In the genomic region with DNA sequence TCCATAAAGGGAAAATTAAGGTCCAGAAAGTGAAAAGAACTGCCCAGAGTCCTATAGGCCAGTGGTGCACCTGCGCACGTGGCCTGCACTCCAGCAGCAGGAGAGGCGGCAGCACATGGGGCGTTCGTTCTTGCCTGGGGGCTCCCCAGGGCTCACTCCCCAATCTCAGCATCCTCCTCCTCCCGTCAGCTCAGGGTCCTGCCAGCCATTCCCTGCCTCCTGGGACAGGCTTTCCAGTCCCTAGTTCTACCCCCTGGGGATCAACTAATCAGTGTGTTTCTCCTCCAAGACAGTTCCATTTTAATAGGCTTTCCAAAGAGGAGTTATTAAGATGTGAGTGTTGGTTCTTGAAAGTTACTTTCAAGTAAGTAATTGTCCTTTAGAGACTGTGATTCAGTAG, we compare ENCODE assay signal across 30 cellular contexts. TPM values are rescaled to one million over a fixed set of nuclear protein-coding genes. Genes with fewer than 3 reads are reported as not detected.
DNase-seq lines count a peak whose midpoint lies in the region; FAIRE-seq and TF ChIP-seq lines count a peak whose summit lies in the region.
"Had no signal": no experiment of that assay in that cellular context is flagged by ENCODE, and none has a peak within 500 bp of the region (broad histone marks: within the 10 kb centered on the region; RNA-seq: fewer than 3 reads in every experiment).

No MANE protein-coding gene starts in this region.

- H3K4me1 ChIP-seq in HEK293 (ENCODE audit: control insufficient read depth, insufficient read depth, low read length) (no peaks in the 10 kb centered on the region), kidney (ENCODE audit: control insufficient read depth in 1 of 2, insufficient read depth in 1 of 2, low read depth in 1 of 2, low read length in 2 of 2) (peaks cover 7 to 19% of the 10 kb centered on the region in 2 donors), neutrophil (ENCODE audit: control insufficient read depth in 1 of 2, insufficient read depth in 1 of 2, low read depth in 1 of 2, low read length in 1 of 2) (peaks cover 25 to 26% of the 10 kb centered on the region in 2 experiments)
- H3K4me1 ChIP-seq: SJCRH30 had no signal

- DNase-seq in D341Med (ENCODE audit: low spot score), result peak; percentile 75
- DNase-seq in kidney, result peak; percentile 40
- no peak for DNase-seq in GF-D8 (lab: John Stamatoyannopoulos, UW)
- no peak for DNase-seq in DMS53 treated with DMSO at 0.1 percent for 48 hours (lab: John Stamatoyannopoulos, UW; ENCODE audit: unreplicated experiment)
- DNase-seq in NCI-H2227 (lab: John Stamatoyannopoulos, UW; ENCODE audit: unreplicated experiment), result no peak
- DNase-seq in NCI-H510A treated with DMSO at 0.1 percent for 48 hours (lab: John Stamatoyannopoulos, UW), result no peak
- DNase-seq: AML-193; CD4-positive, alpha-beta memory T cell; COR-L47; EL; GDM1; MM.1S; NCI-H1092; NCI-H1417 treated with DMSO at 0.1 percent for 48 hours; NCI-H1694 treated with DMSO at 0.1 percent for 48 hours; NCI-H2081; NCI-H226; NCI-H510A; PC-3; SJCRH30 had no signal

- no peak overlapping the region for H3K27ac ChIP-seq in HEK293 (ENCODE audit: extremely low read depth, low read depth, low read length)
- no peak overlapping the region for H3K27ac ChIP-seq in kidney (ENCODE audit: low read depth in 2 of 2, low read length in 2 of 2)
- H3K27ac ChIP-seq in neutrophil, result peak overlapping the region; percentile 96
- H3K27ac ChIP-seq: BLaER1 treated with 17β-estradiol and CSF1 and Interleukin-3, amounts not matched to agents 10 nM and 100 nM; KMS-11; SJCRH30 had no signal

- TF ChIP-seq CTCF in HEK293 (tag by site-specific recombination; IDR thresholded peaks at IDR 0.05) (no peak), kidney (IDR thresholded peaks at IDR 0.05; ENCODE audit: borderline replicate concordance, extremely low read depth, insufficient read depth) (no peak), neutrophil (IDR thresholded peaks at IDR 0.05) (no peak)

- H3K4me3 ChIP-seq in HEK293 (ENCODE audit: low read depth, low read length), result no peak overlapping the region
- H3K4me3 ChIP-seq in kidney (ENCODE audit: low read length in 2 of 2), result no peak overlapping the region
- no peak overlapping the region for H3K4me3 ChIP-seq in neutrophil (ENCODE audit: low read depth in 1 of 2, low read length in 1 of 2)
- H3K4me3 ChIP-seq: BLaER1 treated with 17β-estradiol and CSF1 and Interleukin-3, amounts not matched to agents 10 nM and 100 nM; SJCRH30 had no signal

- intact Hi-C loops in kidney (cut with DNase I), result no loop called here

- peaks cover 12% of the 10 kb centered on the region for H3K27me3 ChIP-seq in neutrophil
- H3K27me3 ChIP-seq: BLaER1 treated with 17β-estradiol and CSF1 and Interleukin-3, amounts not matched to agents 10 nM and 100 nM; SJCRH30 had no signal

- H3K36me3 ChIP-seq in HEK293 (ENCODE audit: control insufficient read depth in 2 of 2, insufficient read depth in 1 of 2, low read length in 2 of 2), result peaks cover 9 to 56% of the 10 kb centered on the region in 2 experiments
- peaks cover 27 to 33% of the 10 kb centered on the region in 2 donors for H3K36me3 ChIP-seq in kidney (ENCODE audit: control insufficient read depth in 1 of 2, insufficient read depth in 2 of 2, low read length in 2 of 2)
- peaks cover 62% of the 10 kb centered on the region for H3K36me3 ChIP-seq in neutrophil

- CTCF ChIA-PET in HEK293 (lab: Yijun Ruan, JAX), result interaction anchor here (0.6 kb wide), 1 partner anchor 134 kb away, joined by 4 read pairs; no protein-coding TSS in a partner anchor

- no peaks in the 10 kb centered on the region for H3K9me3 ChIP-seq in HEK293 (ENCODE audit: control insufficient read depth, insufficient read depth, low read depth, low read length)
- H3K9me3 ChIP-seq in kidney (ENCODE audit: control insufficient read depth in 1 of 2, low read length in 2 of 2), result no peaks in the 10 kb centered on the region
- H3K9me3 ChIP-seq in neutrophil, result peaks cover 8% of the 10 kb centered on the region
- H3K9me3 ChIP-seq: BLaER1 treated with 17β-estradiol and CSF1 and Interleukin-3, amounts not matched to agents 10 nM and 100 nM; SJCRH30 had no signal

- FAIRE-seq in kidney (lab: Jason Lieb, UNC), result no peak
- FAIRE-seq: A204.1, GM12891 had no signal

- H3K9ac ChIP-seq in kidney (ENCODE audit: low read length in 2 of 2), result no peak overlapping the region
- H3K9ac ChIP-seq: BLaER1 treated with 17β-estradiol and CSF1 and Interleukin-3, amounts not matched to agents 10 nM and 100 nM; KMS-11 had no signal

- POLR2A ChIA-PET in HEK293 (lab: Yijun Ruan, JAX), result interaction anchor here (1.3 kb wide), 1 partner anchor 20 kb away, joined by 3 read pairs; no protein-coding TSS in a partner anchor

TF ChIP-seq in HEK293, 187 proteins besides CTCF, POLR2A, EP300 and RAD21:
- TF ChIP-seq, protein P1, sequence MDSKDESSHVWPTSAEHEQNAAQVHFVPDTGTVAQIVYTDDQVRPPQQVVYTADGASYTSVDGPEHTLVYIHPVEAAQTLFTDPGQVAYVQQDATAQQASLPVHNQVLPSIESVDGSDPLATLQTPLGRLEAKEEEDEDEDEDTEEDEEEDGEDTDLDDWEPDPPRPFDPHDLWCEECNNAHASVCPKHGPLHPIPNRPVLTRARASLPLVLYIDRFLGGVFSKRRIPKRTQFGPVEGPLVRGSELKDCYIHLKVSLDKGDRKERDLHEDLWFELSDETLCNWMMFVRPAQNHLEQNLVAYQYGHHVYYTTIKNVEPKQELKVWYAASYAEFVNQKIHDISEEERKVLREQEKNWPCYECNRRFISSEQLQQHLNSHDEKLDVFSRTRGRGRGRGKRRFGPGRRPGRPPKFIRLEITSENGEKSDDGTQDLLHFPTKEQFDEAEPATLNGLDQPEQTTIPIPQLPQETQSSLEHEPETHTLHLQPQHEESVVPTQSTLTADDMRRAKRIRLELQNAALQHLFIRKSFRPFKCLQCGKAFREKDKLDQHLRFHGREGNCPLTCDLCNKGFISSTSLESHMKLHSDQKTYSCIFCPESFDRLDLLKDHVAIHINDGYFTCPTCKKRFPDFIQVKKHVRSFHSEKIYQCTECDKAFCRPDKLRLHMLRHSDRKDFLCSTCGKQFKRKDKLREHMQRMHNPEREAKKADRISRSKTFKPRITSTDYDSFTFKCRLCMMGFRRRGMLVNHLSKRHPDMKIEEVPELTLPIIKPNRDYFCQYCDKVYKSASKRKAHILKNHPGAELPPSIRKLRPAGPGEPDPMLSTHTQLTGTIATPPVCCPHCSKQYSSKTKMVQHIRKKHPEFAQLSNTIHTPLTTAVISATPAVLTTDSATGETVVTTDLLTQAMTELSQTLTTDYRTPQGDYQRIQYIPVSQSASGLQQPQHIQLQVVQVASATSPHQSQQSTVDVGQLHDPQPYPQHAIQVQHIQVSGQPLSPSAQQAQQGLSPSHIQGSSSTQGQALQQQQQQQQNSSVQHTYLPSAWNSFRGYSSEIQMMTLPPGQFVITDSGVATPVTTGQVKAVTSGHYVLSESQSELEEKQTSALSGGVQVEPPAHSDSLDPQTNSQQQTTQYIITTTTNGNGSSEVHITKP (tag by site-specific recombination; IDR thresholded peaks at IDR 0.05), result no peak
- no peak for TF ChIP-seq ZNF707 (tag by site-specific recombination; IDR thresholded peaks at IDR 0.05)
- TF ChIP-seq ZNF302 (tag by site-specific recombination; IDR thresholded peaks at IDR 0.05; ENCODE audit: low read depth), result no peak
- no peak for TF ChIP-seq KLF9 (tag by site-specific recombination; IDR thresholded peaks at IDR 0.05; ENCODE audit: low read depth)
- peak; percentile 55 for TF ChIP-seq GLIS1 (tag by site-specific recombination; IDR thresholded peaks at IDR 0.05)
- TF ChIP-seq ZNF354C (tag by site-specific recombination; IDR thresholded peaks at IDR 0.05; ENCODE audit: borderline replicate concordance, low read depth), result no peak
TF ChIP-seq in HEK293: peak in this region for 1.

RNA-seq across cellular contexts. Expression of a gene that starts 1.2 kb away (rescaled TPM):
- total RNA-seq in kidney, result not detected
- polyA plus RNA-seq in kidney (ENCODE audit: insufficient read depth, low read depth, low replicate concordance), result not detected
- total RNA-seq: CD4-positive, alpha-beta memory T cell; H4; PC-3; Right ventricle myocardium inferior; SJCRH30 had no signal
- polyA plus RNA-seq: AG04450; CD4-positive, alpha-beta memory T cell; IgD-negative memory B cell had no signal

Comparison
In these comparisons a context has a peak if more than half of its experiments do, and no peak if none do; other contexts are left out.
1. DNase-seq: peak in D341Med (single experiment) and kidney (single experiment); none in GF-D8 (single experiment), DMS53 treated with DMSO at 0.1 percent for 48 hours (single experiment), NCI-H2227 (single experiment) and NCI-H510A treated with DMSO at 0.1 percent for 48 hours (single experiment).